1 cellular context compared by ENCODE assay signal in the genomic region with DNA sequence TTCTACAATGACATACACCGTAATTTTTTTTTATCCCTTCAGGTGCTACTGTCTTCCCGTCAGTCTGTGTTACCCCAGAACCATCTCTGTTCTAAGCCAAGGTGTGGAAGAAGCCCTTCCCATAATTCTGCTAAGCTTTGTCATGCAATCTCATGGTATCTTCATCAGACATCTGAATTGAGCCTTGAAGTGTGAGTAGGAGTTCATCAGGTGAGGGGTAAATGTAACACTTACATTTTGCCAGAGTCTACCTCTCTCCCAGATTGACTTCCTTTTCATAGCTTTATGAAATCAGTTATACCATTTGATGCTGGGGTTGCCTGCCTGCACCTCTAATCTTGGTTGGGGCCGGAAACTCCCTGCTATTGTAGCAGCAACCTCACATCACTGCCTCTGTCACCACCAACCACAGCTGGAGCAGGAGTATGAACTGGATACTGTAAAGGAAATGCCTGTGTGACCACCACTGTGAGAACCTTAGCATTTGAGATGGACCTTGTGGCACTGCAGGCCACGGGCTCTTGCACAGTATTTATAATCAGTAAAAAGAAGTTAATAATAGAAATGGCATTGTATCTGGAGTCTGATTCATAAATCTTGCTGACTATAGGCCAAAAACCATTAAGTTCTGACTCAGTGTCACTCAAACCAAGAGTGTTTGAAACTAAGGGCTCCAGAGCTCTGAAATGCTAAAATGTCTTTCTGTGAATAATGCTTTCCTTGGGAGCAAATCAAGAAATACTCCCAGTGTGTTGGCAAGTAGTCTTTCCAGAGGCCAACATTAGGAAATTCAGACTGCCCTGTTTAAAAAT.
A peak's percentile ranks its signal among the peaks of the same experiment; 100 is the strongest.
TF ChIP-seq lines count a peak whose summit lies in the region.

No MANE protein-coding gene starts in this region.

TF ChIP-seq in GM12878, 131 proteins besides CTCF, POLR2A, EP300 and RAD21 (continued from another document):
- TF ChIP-seq, protein P1, sequence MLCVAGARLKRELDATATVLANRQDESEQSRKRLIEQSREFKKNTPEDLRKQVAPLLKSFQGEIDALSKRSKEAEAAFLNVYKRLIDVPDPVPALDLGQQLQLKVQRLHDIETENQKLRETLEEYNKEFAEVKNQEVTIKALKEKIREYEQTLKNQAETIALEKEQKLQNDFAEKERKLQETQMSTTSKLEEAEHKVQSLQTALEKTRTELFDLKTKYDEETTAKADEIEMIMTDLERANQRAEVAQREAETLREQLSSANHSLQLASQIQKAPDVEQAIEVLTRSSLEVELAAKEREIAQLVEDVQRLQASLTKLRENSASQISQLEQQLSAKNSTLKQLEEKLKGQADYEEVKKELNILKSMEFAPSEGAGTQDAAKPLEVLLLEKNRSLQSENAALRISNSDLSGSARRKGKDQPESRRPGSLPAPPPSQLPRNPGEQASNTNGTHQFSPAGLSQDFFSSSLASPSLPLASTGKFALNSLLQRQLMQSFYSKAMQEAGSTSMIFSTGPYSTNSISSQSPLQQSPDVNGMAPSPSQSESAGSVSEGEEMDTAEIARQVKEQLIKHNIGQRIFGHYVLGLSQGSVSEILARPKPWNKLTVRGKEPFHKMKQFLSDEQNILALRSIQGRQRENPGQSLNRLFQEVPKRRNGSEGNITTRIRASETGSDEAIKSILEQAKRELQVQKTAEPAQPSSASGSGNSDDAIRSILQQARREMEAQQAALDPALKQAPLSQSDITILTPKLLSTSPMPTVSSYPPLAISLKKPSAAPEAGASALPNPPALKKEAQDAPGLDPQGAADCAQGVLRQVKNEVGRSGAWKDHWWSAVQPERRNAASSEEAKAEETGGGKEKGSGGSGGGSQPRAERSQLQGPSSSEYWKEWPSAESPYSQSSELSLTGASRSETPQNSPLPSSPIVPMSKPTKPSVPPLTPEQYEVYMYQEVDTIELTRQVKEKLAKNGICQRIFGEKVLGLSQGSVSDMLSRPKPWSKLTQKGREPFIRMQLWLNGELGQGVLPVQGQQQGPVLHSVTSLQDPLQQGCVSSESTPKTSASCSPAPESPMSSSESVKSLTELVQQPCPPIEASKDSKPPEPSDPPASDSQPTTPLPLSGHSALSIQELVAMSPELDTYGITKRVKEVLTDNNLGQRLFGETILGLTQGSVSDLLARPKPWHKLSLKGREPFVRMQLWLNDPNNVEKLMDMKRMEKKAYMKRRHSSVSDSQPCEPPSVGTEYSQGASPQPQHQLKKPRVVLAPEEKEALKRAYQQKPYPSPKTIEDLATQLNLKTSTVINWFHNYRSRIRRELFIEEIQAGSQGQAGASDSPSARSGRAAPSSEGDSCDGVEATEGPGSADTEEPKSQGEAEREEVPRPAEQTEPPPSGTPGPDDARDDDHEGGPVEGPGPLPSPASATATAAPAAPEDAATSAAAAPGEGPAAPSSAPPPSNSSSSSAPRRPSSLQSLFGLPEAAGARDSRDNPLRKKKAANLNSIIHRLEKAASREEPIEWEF (IDR thresholded peaks at IDR 0.05; ENCODE audit: insufficient replicate concordance, low read depth, low read length): no peak
- TF ChIP-seq FOS (IDR thresholded peaks at IDR 0.05; ENCODE audit: borderline replicate concordance, extremely low read depth, insufficient read length): no peak
- TF ChIP-seq, protein P2, sequence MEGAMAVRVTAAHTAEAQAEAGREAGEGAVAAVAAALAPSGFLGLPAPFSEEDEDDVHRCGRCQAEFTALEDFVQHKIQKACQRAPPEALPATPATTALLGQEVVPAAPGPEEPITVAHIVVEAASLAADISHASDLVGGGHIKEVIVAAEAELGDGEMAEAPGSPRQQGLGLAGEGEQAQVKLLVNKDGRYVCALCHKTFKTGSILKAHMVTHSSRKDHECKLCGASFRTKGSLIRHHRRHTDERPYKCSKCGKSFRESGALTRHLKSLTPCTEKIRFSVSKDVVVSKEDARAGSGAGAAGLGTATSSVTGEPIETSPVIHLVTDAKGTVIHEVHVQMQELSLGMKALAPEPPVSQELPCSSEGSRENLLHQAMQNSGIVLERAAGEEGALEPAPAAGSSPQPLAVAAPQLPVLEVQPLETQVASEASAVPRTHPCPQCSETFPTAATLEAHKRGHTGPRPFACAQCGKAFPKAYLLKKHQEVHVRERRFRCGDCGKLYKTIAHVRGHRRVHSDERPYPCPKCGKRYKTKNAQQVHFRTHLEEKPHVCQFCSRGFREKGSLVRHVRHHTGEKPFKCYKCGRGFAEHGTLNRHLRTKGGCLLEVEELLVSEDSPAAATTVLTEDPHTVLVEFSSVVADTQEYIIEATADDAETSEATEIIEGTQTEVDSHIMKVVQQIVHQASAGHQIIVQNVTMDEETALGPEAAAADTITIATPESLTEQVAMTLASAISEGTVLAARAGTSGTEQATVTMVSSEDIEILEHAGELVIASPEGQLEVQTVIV (IDR thresholded peaks at IDR 0.05; ENCODE audit: borderline replicate concordance, partially characterized antibody): no peak
- no peak for TF ChIP-seq YBX1 (IDR thresholded peaks at IDR 0.05)
- TF ChIP-seq, protein P3, sequence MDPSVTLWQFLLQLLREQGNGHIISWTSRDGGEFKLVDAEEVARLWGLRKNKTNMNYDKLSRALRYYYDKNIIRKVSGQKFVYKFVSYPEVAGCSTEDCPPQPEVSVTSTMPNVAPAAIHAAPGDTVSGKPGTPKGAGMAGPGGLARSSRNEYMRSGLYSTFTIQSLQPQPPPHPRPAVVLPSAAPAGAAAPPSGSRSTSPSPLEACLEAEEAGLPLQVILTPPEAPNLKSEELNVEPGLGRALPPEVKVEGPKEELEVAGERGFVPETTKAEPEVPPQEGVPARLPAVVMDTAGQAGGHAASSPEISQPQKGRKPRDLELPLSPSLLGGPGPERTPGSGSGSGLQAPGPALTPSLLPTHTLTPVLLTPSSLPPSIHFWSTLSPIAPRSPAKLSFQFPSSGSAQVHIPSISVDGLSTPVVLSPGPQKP (IDR thresholded peaks at IDR 0.05; ENCODE audit: low read depth, low read length): no peak
- TF ChIP-seq RUNX3 (IDR thresholded peaks at IDR 0.05; ENCODE audit: low read length): peak; percentile 94
- TF ChIP-seq, protein P4, sequence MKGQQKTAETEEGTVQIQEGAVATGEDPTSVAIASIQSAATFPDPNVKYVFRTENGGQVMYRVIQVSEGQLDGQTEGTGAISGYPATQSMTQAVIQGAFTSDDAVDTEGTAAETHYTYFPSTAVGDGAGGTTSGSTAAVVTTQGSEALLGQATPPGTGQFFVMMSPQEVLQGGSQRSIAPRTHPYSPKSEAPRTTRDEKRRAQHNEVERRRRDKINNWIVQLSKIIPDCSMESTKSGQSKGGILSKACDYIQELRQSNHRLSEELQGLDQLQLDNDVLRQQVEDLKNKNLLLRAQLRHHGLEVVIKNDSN (IDR thresholded peaks at IDR 0.05; ENCODE audit: borderline replicate concordance, extremely low read length, insufficient read depth, low read depth, low read length): no peak
- peak; percentile 45; the same call in 1 of the 2 replicates for TF ChIP-seq BACH1 (IDR thresholded peaks at IDR 0.05; ENCODE audit: borderline replicate concordance)
- TF ChIP-seq, protein P5, sequence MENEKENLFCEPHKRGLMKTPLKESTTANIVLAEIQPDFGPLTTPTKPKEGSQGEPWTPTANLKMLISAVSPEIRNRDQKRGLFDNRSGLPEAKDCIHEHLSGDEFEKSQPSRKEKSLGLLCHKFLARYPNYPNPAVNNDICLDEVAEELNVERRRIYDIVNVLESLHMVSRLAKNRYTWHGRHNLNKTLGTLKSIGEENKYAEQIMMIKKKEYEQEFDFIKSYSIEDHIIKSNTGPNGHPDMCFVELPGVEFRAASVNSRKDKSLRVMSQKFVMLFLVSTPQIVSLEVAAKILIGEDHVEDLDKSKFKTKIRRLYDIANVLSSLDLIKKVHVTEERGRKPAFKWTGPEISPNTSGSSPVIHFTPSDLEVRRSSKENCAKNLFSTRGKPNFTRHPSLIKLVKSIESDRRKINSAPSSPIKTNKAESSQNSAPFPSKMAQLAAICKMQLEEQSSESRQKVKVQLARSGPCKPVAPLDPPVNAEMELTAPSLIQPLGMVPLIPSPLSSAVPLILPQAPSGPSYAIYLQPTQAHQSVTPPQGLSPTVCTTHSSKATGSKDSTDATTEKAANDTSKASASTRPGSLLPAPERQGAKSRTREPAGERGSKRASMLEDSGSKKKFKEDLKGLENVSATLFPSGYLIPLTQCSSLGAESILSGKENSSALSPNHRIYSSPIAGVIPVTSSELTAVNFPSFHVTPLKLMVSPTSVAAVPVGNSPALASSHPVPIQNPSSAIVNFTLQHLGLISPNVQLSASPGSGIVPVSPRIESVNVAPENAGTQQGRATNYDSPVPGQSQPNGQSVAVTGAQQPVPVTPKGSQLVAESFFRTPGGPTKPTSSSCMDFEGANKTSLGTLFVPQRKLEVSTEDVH (IDR thresholded peaks at IDR 0.05; ENCODE audit: low read depth, partially characterized antibody): no peak
- no peak for TF ChIP-seq BRCA1 (IDR thresholded peaks at IDR 0.05; ENCODE audit: low read depth, low read length)
- TF ChIP-seq MEF2B (IDR thresholded peaks at IDR 0.05; ENCODE audit: partially characterized antibody, poor library complexity, severe bottlenecking): peak; percentile 59
- peak; percentile 62; the same call in 1 of the 3 replicates for TF ChIP-seq POU2F2 (IDR thresholded peaks at IDR 0.05; ENCODE audit: borderline replicate concordance, low read depth, low read length)
